In genomic region chr4:145176641-145177432, GRCh38 we compare ENCODE assay signal across 8 cellular contexts.
DNase-seq lines count a peak whose midpoint lies in the region; ATAC-seq and TF ChIP-seq lines count a peak whose summit lies in the region.

No MANE protein-coding gene starts in this region.

- peaks cover 84% of the 10 kb centered on the region for H3K79me2 ChIP-seq in DND-41 (ENCODE audit: insufficient read depth, low read length)

- H3K9me3 ChIP-seq in DND-41 (ENCODE audit: insufficient read depth, low read length, severe bottlenecking) = no peaks in the 10 kb centered on the region
- H3K9me3 ChIP-seq in neutrophil = no peaks in the 10 kb centered on the region

- H4K20me1 ChIP-seq in DND-41 (ENCODE audit: insufficient read depth, low read length) = peaks cover 52% of the 10 kb centered on the region

- H3K4me2 ChIP-seq in DND-41 (ENCODE audit: insufficient read depth, low read length) = peak overlapping the region; percentile 89

- TF ChIP-seq CTCF in DND-41 (IDR thresholded peaks at IDR 0.05; ENCODE audit: borderline replicate concordance, extremely low read depth, low read length, poor library complexity, severe bottlenecking) = no peak
- TF ChIP-seq CTCF in neutrophil (IDR thresholded peaks at IDR 0.05) = no peak

- H3K4me1 Mint-ChIP-seq in dendritic cell treated with granulocyte-macrophage colony-stimulating factor and Interleukin-4, amounts not matched to agents 40 ng/mL and 50 ng/mL, for 4 days (ENCODE audit: low read depth) = peaks cover 42% of the 10 kb centered on the region

- H3K36me3 ChIP-seq in DND-41 (ENCODE audit: insufficient read depth, low read length) (peaks cover 33% of the 10 kb centered on the region), neutrophil (peaks cover 3% of the 10 kb centered on the region)

- H3K4me3 ChIP-seq in DND-41 (ENCODE audit: low read depth in 1 of 2, low read length in 2 of 2) = peak overlapping the region; percentile 54 to 68; a peak in 2 of 4 replicates
- H3K4me3 ChIP-seq in neutrophil (ENCODE audit: low read depth in 1 of 2, low read length in 1 of 2) = no peak overlapping the region

- H3K27ac ChIP-seq in DND-41 (ENCODE audit: low read length) = peak overlapping the region; percentile 74; the same call in 1 of the 2 replicates
- H3K27ac ChIP-seq in neutrophil = peak overlapping the region; percentile 90

- intact Hi-C loops in dendritic cell treated with granulocyte-macrophage colony-stimulating factor and Interleukin-4, amounts not matched to agents 40 ng/mL and 50 ng/mL, for 4 days (cut with micrococcal nuclease) = loop anchor here (5.0 kb wide), 1 partner anchor 435 kb away; no protein-coding TSS in a partner anchor
- intact Hi-C loops in posterior cingulate gyrus (cut with DNase I) = no loop called here

- no peaks in the 10 kb centered on the region for H3K9me3 Mint-ChIP-seq in dendritic cell treated with granulocyte-macrophage colony-stimulating factor and Interleukin-4, amounts not matched to agents 40 ng/mL and 50 ng/mL, for 4 days

- H3K4me1 ChIP-seq in DND-41 (ENCODE audit: insufficient read depth, low read length) (peaks cover 39% of the 10 kb centered on the region), neutrophil (ENCODE audit: control insufficient read depth in 1 of 2, insufficient read depth in 1 of 2, low read depth in 1 of 2, low read length in 1 of 2) (peaks cover 31 to 35% of the 10 kb centered on the region in 2 experiments)

- H3K36me3 Mint-ChIP-seq in dendritic cell treated with granulocyte-macrophage colony-stimulating factor and Interleukin-4, amounts not matched to agents 40 ng/mL and 50 ng/mL, for 4 days (ENCODE audit: low read depth) = peaks cover 28% of the 10 kb centered on the region

- no peak for DNase-seq in DND-41
- peak; percentile 37 for DNase-seq in NCI-H2029 treated with DMSO at 0.1 percent for 48 hours (lab: John Stamatoyannopoulos, UW)
- DNase-seq in AG08396 (ENCODE audit: low spot score) = no peak
- no peak for DNase-seq in posterior cingulate gyrus
- DNase-seq in NCI-H146 (lab: John Stamatoyannopoulos, UW) = no peak
- no peak for DNase-seq in T-helper 9 cell

- peak overlapping the region; percentile 80; the same call in 1 of the 2 replicates for H3K9ac ChIP-seq in DND-41 (ENCODE audit: low read depth, low read length)

- no peak overlapping the region for H2AFZ ChIP-seq in DND-41 (ENCODE audit: low read depth, low read length)

- no peaks in the 10 kb centered on the region for H3K27me3 Mint-ChIP-seq in dendritic cell treated with granulocyte-macrophage colony-stimulating factor and Interleukin-4, amounts not matched to agents 40 ng/mL and 50 ng/mL, for 4 days

- H3K4me3 Mint-ChIP-seq in dendritic cell treated with granulocyte-macrophage colony-stimulating factor and Interleukin-4, amounts not matched to agents 40 ng/mL and 50 ng/mL, for 4 days = peak overlapping the region; percentile 6

- H3K27me3 ChIP-seq in DND-41 (ENCODE audit: insufficient read depth, low read length, poor library complexity) (no peaks in the 10 kb centered on the region), neutrophil (no peaks in the 10 kb centered on the region)

- H3K27ac Mint-ChIP-seq in dendritic cell treated with granulocyte-macrophage colony-stimulating factor and Interleukin-4, amounts not matched to agents 40 ng/mL and 50 ng/mL, for 4 days = no peak overlapping the region

- no peak for ATAC-seq in DND-41 (ENCODE audit: insufficient read depth, low read depth)

Comparison
In these comparisons a context has a peak if more than half of its experiments do, and no peak if none do; other contexts are left out.
1. H3K4me3 ChIP-seq: peak in DND-41 (2 of 2); none in neutrophil (0 of 2).